25 cellular contexts compared by ENCODE assay signal in genomic region chrX:19349263-19349662, GRCh38.
"Had no signal": no experiment of that assay in that cellular context is flagged by ENCODE, and none has a peak within 500 bp of the region (broad histone marks: within the 10 kb centered on the region; RNA-seq: fewer than 3 reads in every experiment).

No MANE protein-coding gene starts in this region.

- H3K4me1 ChIP-seq: adrenal gland, breast epithelium, colonic mucosa, SJSA1 had no signal

- H3K9me3 ChIP-seq: adrenal gland, breast epithelium, colonic mucosa, SJSA1 had no signal

- H3K36me3 ChIP-seq: breast epithelium had no signal

- H3K27me3 ChIP-seq: adrenal gland, colonic mucosa, SJSA1 had no signal

- H3K27me3 Mint-ChIP-seq: activated CD8-positive, alpha-beta memory T cell treated with anti-CD3 and anti-CD28 coated beads, Interleukin-2, amount 10 ng/mL, durations not matched to agents 7 days and 5 days; activated naive CD8-positive, alpha-beta T cell; activated T-helper 17 cell treated with anti-CD3 and anti-CD28 coated beads, Interleukin-2, amount 50 U/mL, for 72 hours had no signal

- H3K27ac Mint-ChIP-seq: activated T-helper 17 cell treated with anti-CD3 and anti-CD28 coated beads, Interleukin-2, amount 50 U/mL, for 72 hours had no signal

- FAIRE-seq: RCC 7860 had no signal

- ATAC-seq: activated CD4-positive, CD25-positive, alpha-beta regulatory T cell treated with anti-CD3 and anti-CD28 coated beads, Interleukin-2, amount 50 U/mL, for 24 hours; activated CD8-positive, alpha-beta memory T cell treated with anti-CD3 and anti-CD28 coated beads, Interleukin-2, amount 10 ng/mL, durations not matched to agents 7 days and 5 days; activated T-cell treated with anti-CD3 and anti-CD28 coated beads, Interleukin-2, amount 50 U/mL, for 4 hours; activated T-helper 17 cell treated with anti-CD3 and anti-CD28 coated beads, Interleukin-2, amount 50 U/mL, for 72 hours; PC-3 had no signal

- H3K4me3 ChIP-seq: adrenal gland, breast epithelium, colonic mucosa, SJSA1 had no signal

- H3K4me3 Mint-ChIP-seq: activated CD8-positive, alpha-beta memory T cell treated with anti-CD3 and anti-CD28 coated beads, Interleukin-2, amount 10 ng/mL, durations not matched to agents 7 days and 5 days; activated naive CD4-positive, alpha-beta T cell treated with anti-CD3 and anti-CD28 coated beads for 36 hours; activated T-cell treated with anti-CD3 and anti-CD28 coated beads, Interleukin-2, amount 50 U/mL, for 4 hours; activated T-helper 17 cell treated with anti-CD3 and anti-CD28 coated beads, Interleukin-2, amount 50 U/mL, for 72 hours; T-helper 1 cell treated with Interleukin-12 subunit alpha and Interleukin-12 subunit beta and Interleukin-4 antibody, amounts not matched to agents 30 μg/mL and 1 μg/mL, for 36 hours had no signal

- H3K27ac ChIP-seq: adrenal gland, breast epithelium, colonic mucosa, SJSA1 had no signal

- DNase-seq: activated CD4-positive, alpha-beta T cell treated with anti-CD3 and anti-CD28 coated beads for 4 hours; activated CD8-positive, alpha-beta memory T cell treated with anti-CD3 and anti-CD28 coated beads, Interleukin-2, amount 10 ng/mL, durations not matched to agents 7 days and 5 days; activated gamma-delta T cell; activated naive CD4-positive, alpha-beta T cell treated with anti-CD3 and anti-CD28 coated beads for 36 hours; activated T-cell treated with anti-CD3 and anti-CD28 coated beads, Interleukin-2, amount 50 U/mL, for 4 hours; adrenal gland; anterior cingulate cortex; caudate nucleus; colonic mucosa; MM.1S; NCI-H1105; NCI-H1436; NCI-H1694 treated with DMSO at 0.1 percent for 48 hours; NCI-H2029 treated with DMSO at 0.1 percent for 48 hours; NCI-H510A treated with DMSO at 0.1 percent for 48 hours; NCI-H69; PC-3; SHP77 had no signal

- H3K9me3 Mint-ChIP-seq: activated naive CD4-positive, alpha-beta T cell treated with anti-CD3 and anti-CD28 coated beads for 36 hours; activated T-cell treated with anti-CD3 and anti-CD28 coated beads, Interleukin-2, amount 50 U/mL, for 4 hours; activated T-helper 17 cell treated with anti-CD3 and anti-CD28 coated beads, Interleukin-2, amount 50 U/mL, for 72 hours; T-helper 1 cell treated with Interleukin-12 subunit alpha and Interleukin-12 subunit beta and Interleukin-4 antibody, amounts not matched to agents 30 μg/mL and 1 μg/mL, for 36 hours had no signal
